Comparison of ENCODE assay signal across 7 cellular contexts in the genomic region with DNA sequence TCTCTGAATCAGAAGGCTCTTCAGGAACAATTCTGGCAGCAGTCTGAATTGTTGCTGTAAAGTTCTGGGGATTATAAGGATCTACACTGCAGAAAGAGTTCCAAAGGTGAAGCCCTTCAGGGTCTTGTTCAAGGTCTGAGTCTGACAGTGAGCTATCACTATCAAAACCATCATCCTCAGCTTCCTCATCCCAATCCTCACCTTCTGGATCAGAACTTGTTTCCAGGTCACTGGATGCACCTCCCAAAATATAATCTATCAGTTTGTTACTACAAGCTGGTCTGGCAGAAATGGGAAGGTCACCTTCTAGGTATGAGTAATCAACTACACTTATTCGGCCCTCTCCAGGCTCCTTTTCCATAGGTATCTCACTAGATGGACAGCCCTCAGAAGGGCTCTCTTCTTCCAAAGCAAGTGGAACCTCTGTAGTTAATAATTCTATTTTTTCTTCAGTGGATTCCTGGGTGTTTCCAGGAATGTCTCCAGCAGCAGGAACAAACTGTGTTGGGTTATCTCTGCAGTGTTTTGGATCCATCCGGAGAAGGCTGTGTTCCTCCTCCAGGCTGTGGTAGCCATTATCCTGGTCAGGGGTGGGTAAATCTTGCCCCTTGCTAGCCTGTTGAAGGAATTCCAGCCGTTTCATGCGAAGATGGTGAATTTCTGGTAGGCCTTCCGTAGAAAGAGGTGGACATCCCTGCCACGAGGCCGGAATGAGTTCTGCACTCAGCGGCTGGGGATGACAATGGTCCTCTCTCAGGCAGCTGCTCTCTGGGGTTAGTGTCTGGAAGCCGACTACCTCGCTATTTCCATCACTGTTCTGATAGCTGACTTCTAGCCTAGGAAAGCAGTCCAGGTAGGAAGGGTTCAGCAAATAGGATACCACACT. TPM values are rescaled to one million over a fixed set of nuclear protein-coding genes. Genes with fewer than 3 reads are reported as not detected.
DNase-seq lines count a peak whose midpoint lies in the region; ATAC-seq and TF ChIP-seq lines count a peak whose summit lies in the region.

No MANE protein-coding gene starts in this region.

- DNase-seq in HL-60 (ENCODE audit: low read depth in 1 of 2, low spot score in 1 of 2), result no peak
- DNase-seq in activated B cell treated with CpG ODN at 0.5 μM for 24 hours, result no peak
- no peak for DNase-seq in hepatocyte (ENCODE audit: low spot score)
- no peak for DNase-seq in spleen
- no peak for DNase-seq in inferior parietal cortex (ENCODE audit: extremely low spot score)

- peak overlapping the region; percentile 81 for H3K4me2 ChIP-seq in hepatocyte

- no peak overlapping the region for H2AFZ ChIP-seq in hepatocyte

- H3K9me2 ChIP-seq in hepatocyte (replicated peaks; ENCODE audit: insufficient read depth), result no peaks in the 10 kb centered on the region

- H3K36me3 Mint-ChIP-seq in activated B cell treated with CpG ODN at 0.5 μM for 24 hours (ENCODE audit: low read depth), result peaks cover 56% of the 10 kb centered on the region

- peak overlapping the region; percentile 99 for H3K4me3 Mint-ChIP-seq in activated B cell treated with CpG ODN at 0.5 μM for 24 hours

- H3K79me2 ChIP-seq in hepatocyte, result peaks cover 75% of the 10 kb centered on the region

- H3K27ac ChIP-seq in HL-60 (replicated peaks), result peak overlapping the region; percentile 93
- H3K27ac ChIP-seq in hepatocyte, result peak overlapping the region; percentile 100
- H3K27ac ChIP-seq in spleen, result peak overlapping the region; percentile 96 to 100 (median 99)

- H3K9me3 ChIP-seq in hepatocyte (ENCODE audit: low read depth) (no peaks in the 10 kb centered on the region), spleen (no peaks in the 10 kb centered on the region)

- H3K4me1 ChIP-seq in hepatocyte (ENCODE audit: insufficient read depth), result peaks cover 14% of the 10 kb centered on the region
- H3K4me1 ChIP-seq in spleen, result peaks cover 28 to 88% (median 44%) of the 10 kb centered on the region in 6 donors

- no peaks in the 10 kb centered on the region for H3K9me3 Mint-ChIP-seq in activated B cell treated with CpG ODN at 0.5 μM for 24 hours

- ATAC-seq in activated B cell treated with CpG ODN at 0.5 μM for 24 hours (ENCODE audit: low read depth) (no peak), esophagus mucosa (no peak), GM18505 (IDR thresholded peaks at IDR 0.05; ENCODE audit: unreplicated experiment) (no peak)

- peaks cover 32% of the 10 kb centered on the region for H3K4me1 Mint-ChIP-seq in activated B cell treated with CpG ODN at 0.5 μM for 24 hours

- H3K27me3 ChIP-seq in HL-60 (ENCODE audit: insufficient read depth, poor library complexity, severe bottlenecking), result no peaks in the 10 kb centered on the region
- H3K27me3 ChIP-seq in hepatocyte, result no peaks in the 10 kb centered on the region
- no peaks in the 10 kb centered on the region for H3K27me3 ChIP-seq in spleen (replicated peaks in 1 of 7)

- H3K4me3 ChIP-seq in HL-60 (replicated peaks; ENCODE audit: insufficient read depth, low read length) (peak overlapping the region; percentile 71), hepatocyte (peak overlapping the region; percentile 96), spleen (peak overlapping the region; percentile 67 to 97 (median 82))

- CTCF ChIA-PET in activated B cell treated with CpG ODN at 0.5 μM for 24 hours (lab: Charles Lee), result interaction anchor here (1.0 to 2.5 kb wide), 4 partner anchors 11 to 397 kb away, joined by 3 to 24 read pairs (median 4); no protein-coding TSS in a partner anchor

- H3K36me3 ChIP-seq in hepatocyte (replicated peaks; ENCODE audit: insufficient read depth, low read depth) (peaks cover 5% of the 10 kb centered on the region), spleen (peaks cover 0 to 17% (median 12%) of the 10 kb centered on the region in 6 donors)

- under 1% methylated on average over 10 of the region's 10 CpGs for WGBS in hepatocyte (ENCODE audit: low lambda C conversion rate, missing lambda C conversion rate)
- WGBS in spleen, 5 donors, result 0% methylated on average over 9 to 10 of the region's 10 CpGs

- H3K27ac Mint-ChIP-seq in activated B cell treated with CpG ODN at 0.5 μM for 24 hours, result peak overlapping the region; percentile 99

- no peak for TF ChIP-seq POLR2A in spleen (IDR thresholded peaks at IDR 0.05)
- no peak for TF ChIP-seq POLR2A in GM18505 (IDR thresholded peaks at IDR 0.05; ENCODE audit: borderline replicate concordance, extremely low read depth, insufficient read depth, insufficient read length)

- peaks cover 58% of the 10 kb centered on the region for H4K20me1 ChIP-seq in hepatocyte (ENCODE audit: insufficient read depth, poor library complexity, severe bottlenecking)

- POLR2A ChIA-PET in activated B cell treated with CpG ODN at 0.5 μM for 24 hours (lab: Charles Lee), result interaction anchor here (1.0 to 5.0 kb wide), 10 partner anchors 12 to 153 kb away, joined by 3 to 17 read pairs (median 5); a partner anchor contains a TSS

- H3K27me3 Mint-ChIP-seq in activated B cell treated with CpG ODN at 0.5 μM for 24 hours, result no peaks in the 10 kb centered on the region

- intact Hi-C loops in activated B cell treated with CpG ODN at 0.5 μM for 24 hours (cut with micrococcal nuclease), result loop anchor here (2.0 to 10.0 kb wide), 4 partner anchors 549 to 1403 kb away; a partner anchor contains a TSS
- intact Hi-C loops in spleen (cut with DNase I; ENCODE audit: low total_unique reads), result no loop called here

- TF ChIP-seq CTCF in HL-60 (IDR thresholded peaks at IDR 0.05; ENCODE audit: insufficient read depth, low read length) (no peak), activated B cell treated with CpG ODN at 0.5 μM for 24 hours (IDR thresholded peaks at IDR 0.05) (no peak), hepatocyte (IDR thresholded peaks at IDR 0.05; ENCODE audit: poor library complexity) (no peak), spleen (IDR thresholded peaks at IDR 0.05 in 8 of 11, conservative IDR thresholded peaks at IDR 0.05 in 3 of 11) (no peak)

RNA-seq across cellular contexts. Expression of a gene that starts 1.5 kb away (rescaled TPM):
- 60.4 and 70.6 TPM in 2 replicates for total RNA-seq in activated B cell treated with CpG ODN at 0.5 μM for 24 hours
- total RNA-seq in hepatocyte, result 66.9 and 77.0 TPM in 2 replicates
- polyA plus RNA-seq in hepatocyte, result 31.2 and 34.0 TPM in 2 replicates
- 10 to 100 TPM; 46.3 to 73.1 (median 63.8) TPM for total RNA-seq in spleen
- 10 to 100 TPM; 10.8 to 17.2 (median 12.5) TPM for polyA plus RNA-seq in spleen
- total RNA-seq in esophagus mucosa, result 27.5 TPM

RNA-seq across cellular contexts. Expression of a gene that starts 50.4 kb away (rescaled TPM):
- total RNA-seq in activated B cell treated with CpG ODN at 0.5 μM for 24 hours (0.61 and 0.62 TPM in 2 replicates), hepatocyte (14.3 and 31.5 TPM in 2 replicates), spleen (1 to 10 TPM in 6 of 7 donors, under 1 TPM in 1; 0.51 to 6.5 (median 4.0) TPM), esophagus mucosa (11.1 TPM)
- polyA plus RNA-seq in hepatocyte (12.4 and 14.3 TPM in 2 replicates), spleen (1 to 10 TPM in 1 of 3 donors, under 1 TPM in 2; 0.47 to 1.8 (median 0.65) TPM)
